In genomic region chr20:17925300-17925939, GRCh38 we compare ENCODE assay signal across 1 cellular context.
A peak's percentile ranks its signal among the peaks of the same experiment; 100 is the strongest.
TF ChIP-seq lines count a peak whose summit lies in the region.

No MANE protein-coding gene starts in this region.

TF ChIP-seq in HepG2, 621 proteins besides CTCF, POLR2A, EP300 and RAD21:
- 0 out of 2 replicates have a peak, but pooled peaks have one; percentile 27 for TF ChIP-seq ZNF264 (CRISPR knock-in tag; IDR thresholded peaks at IDR 0.05)
- peak; percentile 58; the same call in 1 of the 2 replicates for TF ChIP-seq ERF (CRISPR knock-in tag; IDR thresholded peaks at IDR 0.05)
- TF ChIP-seq TFDP2 (CRISPR knock-in tag; IDR thresholded peaks at IDR 0.05) = peak; percentile 23; the same call in 1 of the 2 replicates
- TF ChIP-seq TEAD2 (CRISPR knock-in tag; IDR thresholded peaks at IDR 0.05) = 0 out of 2 replicates have a peak, but pooled peaks have one; percentile 39
- TF ChIP-seq ARID5B (CRISPR knock-in tag; IDR thresholded peaks at IDR 0.05) = peak; percentile 53
- TF ChIP-seq ZNF615 (CRISPR knock-in tag; IDR thresholded peaks at IDR 0.05; ENCODE audit: borderline replicate concordance) = no peak
- TF ChIP-seq ZNF800 (CRISPR knock-in tag; IDR thresholded peaks at IDR 0.05) = 0 out of 2 replicates have a peak, but pooled peaks have one; percentile 32
- peak; percentile 82 for TF ChIP-seq HNF4A (CRISPR knock-in tag; IDR thresholded peaks at IDR 0.05)
- no peak for TF ChIP-seq FOXP1 (IDR thresholded peaks at IDR 0.05)
- 0 out of 2 replicates have a peak, but pooled peaks have one; percentile 24 for TF ChIP-seq FOXP1 (CRISPR knock-in tag; IDR thresholded peaks at IDR 0.05)
- no peak for TF ChIP-seq ARID2 (CRISPR knock-in tag; IDR thresholded peaks at IDR 0.05; ENCODE audit: borderline replicate concordance)
- 0 out of 2 replicates have a peak, but pooled peaks have one; percentile 32 for TF ChIP-seq GATAD2A (CRISPR knock-in tag; IDR thresholded peaks at IDR 0.05)
- TF ChIP-seq IRF2 (CRISPR knock-in tag; IDR thresholded peaks at IDR 0.05) = 0 out of 2 replicates have a peak, but pooled peaks have one; percentile 13
- no peak for TF ChIP-seq FOXO1 (CRISPR knock-in tag; IDR thresholded peaks at IDR 0.05)
- TF ChIP-seq ZKSCAN8 (CRISPR knock-in tag; IDR thresholded peaks at IDR 0.05; ENCODE audit: borderline replicate concordance) = 0 out of 2 replicates have a peak, but pooled peaks have one; percentile 29
- no peak for TF ChIP-seq ZNF251 (CRISPR knock-in tag; IDR thresholded peaks at IDR 0.05)
- TF ChIP-seq YEATS4 (CRISPR knock-in tag; IDR thresholded peaks at IDR 0.05; ENCODE audit: borderline replicate concordance) = peak; percentile 17; the same call in 1 of the 2 replicates
- TF ChIP-seq NFKBIZ (CRISPR knock-in tag; IDR thresholded peaks at IDR 0.05) = no peak
- TF ChIP-seq DRAP1 (CRISPR knock-in tag; IDR thresholded peaks at IDR 0.05) = 0 out of 2 replicates have a peak, but pooled peaks have one; percentile 11
- TF ChIP-seq HNF4G (IDR thresholded peaks at IDR 0.05; ENCODE audit: borderline replicate concordance, low read depth, low read length) = peak; percentile 51; the same call in 1 of the 2 replicates
- TF ChIP-seq HNF4G (CRISPR knock-in tag; IDR thresholded peaks at IDR 0.05; ENCODE audit: borderline replicate concordance, low read depth) = no peak
- TF ChIP-seq ZNF281 (CRISPR knock-in tag; IDR thresholded peaks at IDR 0.05; ENCODE audit: borderline replicate concordance) = peak; percentile 66
- no peak for TF ChIP-seq ATF1 (CRISPR knock-in tag; IDR thresholded peaks at IDR 0.05)
- TF ChIP-seq HMG20A (CRISPR knock-in tag; IDR thresholded peaks at IDR 0.05; ENCODE audit: borderline replicate concordance) = 0 out of 2 replicates have a peak, but pooled peaks have one; percentile 20
- 0 out of 2 replicates have a peak, but pooled peaks have one; percentile 25 for TF ChIP-seq NCOA2 (CRISPR knock-in tag; IDR thresholded peaks at IDR 0.05)
- no peak for TF ChIP-seq SOX6 (IDR thresholded peaks at IDR 0.05)
- TF ChIP-seq SOX6 (CRISPR knock-in tag; IDR thresholded peaks at IDR 0.05) = 0 out of 2 replicates have a peak, but pooled peaks have one; percentile 0
- peak; percentile 65 for TF ChIP-seq NCOR1 (IDR thresholded peaks at IDR 0.05; ENCODE audit: borderline replicate concordance, low read length)
- TF ChIP-seq IKZF5 (CRISPR knock-in tag; IDR thresholded peaks at IDR 0.05) = 0 out of 2 replicates have a peak, but pooled peaks have one; percentile 43
- TF ChIP-seq REL (CRISPR knock-in tag; conservative IDR thresholded peaks at IDR 0.05) = no peak
- TF ChIP-seq ZBTB20 (CRISPR knock-in tag; IDR thresholded peaks at IDR 0.05; ENCODE audit: borderline replicate concordance, low read depth) = 0 out of 2 replicates have a peak, but pooled peaks have one; percentile 34
- 0 out of 2 replicates have a peak, but pooled peaks have one; percentile 23 for TF ChIP-seq MED1 (CRISPR knock-in tag; IDR thresholded peaks at IDR 0.05)
- TF ChIP-seq PATZ1 (CRISPR knock-in tag; IDR thresholded peaks at IDR 0.05) = 0 out of 2 replicates have a peak, but pooled peaks have one; percentile 20
- TF ChIP-seq ZNF441 (CRISPR knock-in tag; IDR thresholded peaks at IDR 0.05; ENCODE audit: borderline replicate concordance) = 0 out of 2 replicates have a peak, but pooled peaks have one; percentile 25
- TF ChIP-seq RARA (CRISPR knock-in tag; IDR thresholded peaks at IDR 0.05) = peak; percentile 68; the same call in 1 of the 2 replicates
- 0 out of 2 replicates have a peak, but pooled peaks have one; percentile 7 for TF ChIP-seq SOX5 (CRISPR knock-in tag; IDR thresholded peaks at IDR 0.05; ENCODE audit: borderline replicate concordance)
- TF ChIP-seq ZKSCAN5 (CRISPR knock-in tag; IDR thresholded peaks at IDR 0.05) = no peak
- TF ChIP-seq STAT6 (CRISPR knock-in tag; IDR thresholded peaks at IDR 0.05; ENCODE audit: borderline replicate concordance) = no peak
- peak; percentile 60; the same call in 1 of the 2 replicates for TF ChIP-seq ZMYM3 (CRISPR knock-in tag; IDR thresholded peaks at IDR 0.05)
- TF ChIP-seq ZNF501 (CRISPR knock-in tag; IDR thresholded peaks at IDR 0.05) = no peak
- no peak for TF ChIP-seq LCORL (IDR thresholded peaks at IDR 0.05)
- TF ChIP-seq LCORL (CRISPR knock-in tag; IDR thresholded peaks at IDR 0.05) = no peak
TF ChIP-seq in HepG2: peak in this region for 27.
